1 cellular context compared by ENCODE assay signal in genomic region chr9:134956387-134956786, GRCh38.
TF ChIP-seq lines count a peak whose summit lies in the region.

No MANE protein-coding gene starts in this region.

TF ChIP-seq in HEK293, 187 proteins besides CTCF, POLR2A, EP300 and RAD21:
- TF ChIP-seq ZSCAN4 (tag by site-specific recombination; IDR thresholded peaks at IDR 0.05) = peak; percentile 72
